In the genomic region with DNA sequence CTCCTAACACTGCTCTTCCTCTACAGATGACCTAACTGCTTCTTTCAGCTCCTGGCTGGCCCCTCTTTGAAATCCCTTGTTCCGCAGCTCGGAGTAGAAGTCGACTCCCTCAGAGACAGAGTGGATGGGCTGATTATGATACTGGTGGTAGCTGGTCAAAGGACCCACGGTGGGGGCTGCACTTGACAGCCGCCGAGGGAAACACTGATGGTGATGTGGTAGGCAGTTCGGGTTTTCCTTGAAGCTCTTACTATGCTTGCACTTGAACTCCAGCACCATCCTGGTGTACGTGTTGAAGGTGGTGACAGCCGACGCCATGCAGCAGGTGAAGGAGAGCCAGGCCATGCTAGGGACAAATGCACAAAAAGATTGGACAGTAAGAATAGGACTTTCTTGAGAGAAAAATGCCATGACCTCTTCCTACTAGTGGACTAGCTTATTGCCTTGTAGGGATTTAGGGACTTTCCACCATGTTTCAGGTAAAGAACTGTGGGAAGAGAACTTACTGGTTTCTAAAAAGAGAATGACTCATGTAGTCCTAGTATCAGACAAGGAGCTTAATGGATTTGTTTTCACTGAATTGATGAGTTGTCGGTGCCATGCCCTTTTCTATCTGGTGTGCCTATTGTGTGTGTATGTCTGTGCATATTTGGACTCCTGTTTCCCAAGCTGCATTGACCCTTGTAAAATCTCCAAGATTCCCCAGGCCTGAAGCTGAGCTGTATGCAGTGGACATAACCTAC, we compare ENCODE assay signal across 25 cellular contexts. TPM values are rescaled to one million over a fixed set of nuclear protein-coding genes. Genes with fewer than 3 reads are reported as not detected.
A peak's percentile ranks its signal among the peaks of the same experiment; 100 is the strongest.
DNase-seq lines count a peak whose midpoint lies in the region; ATAC-seq, FAIRE-seq and TF ChIP-seq lines count a peak whose summit lies in the region.
"Had no signal": no experiment of that assay in that cellular context is flagged by ENCODE, and none has a peak within 500 bp of the region (broad histone marks: within the 10 kb centered on the region; RNA-seq: fewer than 3 reads in every experiment).

No MANE protein-coding gene starts in this region.

- H3K4me2 ChIP-seq in mammary epithelial cell (ENCODE audit: insufficient read depth, low read depth, low read length) (no peak overlapping the region), keratinocyte (ENCODE audit: control insufficient read depth, extremely low read depth, insufficient read depth, low read depth, low read length) (no peak overlapping the region)

- TF ChIP-seq CTCF in mammary epithelial cell (conservative IDR thresholded peaks at IDR 0.05 in 1 of 2, IDR thresholded peaks at IDR 0.05 in 1 of 2; ENCODE audit: extremely low read depth in 1 of 2, insufficient read depth in 1 of 2, low read depth in 1 of 2, low read length in 2 of 2) (no peak), MCF 10A (IDR thresholded peaks at IDR 0.05; ENCODE audit: unreplicated experiment) (no peak), epithelial cell of esophagus (IDR thresholded peaks at IDR 0.05; ENCODE audit: insufficient read depth, low read depth, low read length, missing control alignments) (no peak), keratinocyte (optimal IDR thresholded peaks at IDR 0.05 in 1 of 3, IDR thresholded peaks at IDR 0.05 in 1 of 3, conservative IDR thresholded peaks at IDR 0.05 in 1 of 3; ENCODE audit: extremely low read depth in 1 of 3, insufficient read depth in 2 of 3, low read length in 3 of 3) (no peak), gastrocnemius medialis (IDR thresholded peaks at IDR 0.05 in 4 of 5, conservative IDR thresholded peaks at IDR 0.05 in 1 of 5) (no peak)

- H2AFZ ChIP-seq in mammary epithelial cell (ENCODE audit: low read depth, low read length) (no peak overlapping the region), keratinocyte (ENCODE audit: control insufficient read depth, low read length) (no peak overlapping the region)

- H3K4me1 ChIP-seq in mammary epithelial cell (ENCODE audit: insufficient read depth, low read length) (no peaks in the 10 kb centered on the region), keratinocyte (ENCODE audit: control insufficient read depth, extremely low read depth, insufficient read depth, low read length) (peaks cover 8% of the 10 kb centered on the region), gastrocnemius medialis (no peaks in the 10 kb centered on the region)

- H3K9me3 ChIP-seq in mammary epithelial cell (replicated peaks; ENCODE audit: insufficient read depth, low read length) (no peaks in the 10 kb centered on the region), keratinocyte (ENCODE audit: control insufficient read depth, low read depth, low read length) (no peaks in the 10 kb centered on the region), gastrocnemius medialis (no peaks in the 10 kb centered on the region)
- H3K9me3 ChIP-seq: MG63, SJCRH30 had no signal

- H3K4me3 ChIP-seq in mammary epithelial cell (replicated peaks in 1 of 3; ENCODE audit: insufficient read depth in 1 of 3, low read depth in 2 of 3, low read length in 3 of 3) (no peak overlapping the region), epithelial cell of esophagus (ENCODE audit: low read length) (no peak overlapping the region), keratinocyte (ENCODE audit: control insufficient read depth in 2 of 3, extremely low read depth in 1 of 3, insufficient read depth in 2 of 3, low read depth in 1 of 3, low read length in 3 of 3) (no peak overlapping the region), gastrocnemius medialis (no peak overlapping the region)
- H3K4me3 ChIP-seq: MG63, SJCRH30 had no signal

- H3K9me3 Mint-ChIP-seq in MCF 10A (ENCODE audit: unreplicated experiment), result no peaks in the 10 kb centered on the region

- CTCF ChIA-PET in mammary epithelial cell (lab: Charles Lee; ENCODE audit: low non-redundant PET) (no interaction called here), MCF 10A (lab: Yijun Ruan, JAX) (interaction anchor here (0.8 to 2.1 kb wide), 7 partner anchors 8 to 149 kb away, joined by 3 to 10 read pairs (median 4); no protein-coding TSS in a partner anchor)

- peaks cover 7% of the 10 kb centered on the region for H3K4me1 Mint-ChIP-seq in MCF 10A (ENCODE audit: insufficient read depth, unreplicated experiment)
- H3K4me1 Mint-ChIP-seq: CD8-positive, alpha-beta memory T cell had no signal

- H3K27ac Mint-ChIP-seq in MCF 10A (ENCODE audit: low read depth, unreplicated experiment), result no peak overlapping the region
- H3K27ac Mint-ChIP-seq: CD8-positive, alpha-beta memory T cell had no signal

- DNase-seq in mammary epithelial cell (peak; percentile 80), MCF 10A (ENCODE audit: unreplicated experiment) (no peak), epithelial cell of esophagus (ENCODE audit: low read depth) (peak; percentile 78), keratinocyte (ENCODE audit: low read depth, low spot score) (no peak), gastrocnemius medialis (no peak), COLO668 (lab: John Stamatoyannopoulos, UW; ENCODE audit: unreplicated experiment) (no peak)
- DNase-seq: AML-193; C1 segment of cervical spinal cord; CD8-positive, alpha-beta memory T cell; Karpas-422; MG63; NCI-H1417; NCI-H1694 treated with DMSO at 0.1 percent for 48 hours; NCI-H2081 treated with DMSO at 0.1 percent for 48 hours; NCI-H2171 treated with DMSO at 0.1 percent for 48 hours; NCI-H446; NCI-H526; OCI-M1 had no signal

- no peaks in the 10 kb centered on the region for H3K36me3 ChIP-seq in mammary epithelial cell (ENCODE audit: insufficient read depth, low read length)
- H3K36me3 ChIP-seq in keratinocyte (ENCODE audit: control insufficient read depth in 2 of 2, extremely low read depth in 1 of 2, insufficient read depth in 2 of 2, low read length in 2 of 2), result no peaks in the 10 kb centered on the region
- peaks cover 0 to 12% of the 10 kb centered on the region in 2 donors for H3K36me3 ChIP-seq in gastrocnemius medialis
- H3K36me3 ChIP-seq: MG63 had no signal

- no peak overlapping the region for H3K9ac ChIP-seq in mammary epithelial cell (ENCODE audit: insufficient read depth, low read length)
- H3K9ac ChIP-seq in keratinocyte (ENCODE audit: control insufficient read depth, extremely low read depth, insufficient read depth, low read length), result no peak overlapping the region

- H3K79me2 ChIP-seq in mammary epithelial cell (ENCODE audit: insufficient read depth, low read length) (no peaks in the 10 kb centered on the region), keratinocyte (ENCODE audit: control insufficient read depth, insufficient read depth, low read length) (no peaks in the 10 kb centered on the region)

- peak; percentile 23 for FAIRE-seq in keratinocyte (lab: Jason Lieb, UNC)
- FAIRE-seq: G401.6, GM19239, RCC 7860 had no signal

- H4K20me1 ChIP-seq in mammary epithelial cell (ENCODE audit: insufficient read depth, low read length) (no peaks in the 10 kb centered on the region), keratinocyte (ENCODE audit: control insufficient read depth, extremely low read depth, insufficient read depth, low read length) (no peaks in the 10 kb centered on the region)

- no TSS peak for BruUV-seq in mammary epithelial cell (replicated peaks; lab: Mats Ljungman, UMichigan)
- no TSS peak for BruUV-seq in MCF 10A (replicated peaks; lab: Mats Ljungman, UMichigan)

- no peak for TF ChIP-seq POLR2A in gastrocnemius medialis (IDR thresholded peaks at IDR 0.05)

- intact Hi-C loops in mammary epithelial cell (cut with micrococcal nuclease) (no loop called here), MCF 10A (cut with micrococcal nuclease) (no loop called here), gastrocnemius medialis (cut with DNase I; ENCODE audit: low total_unique reads) (no loop called here)

- 98% methylated on average over 11 of the region's 11 CpGs for WGBS in mammary epithelial cell (ENCODE audit: low coverage, missing lambda C conversion rate)

- in situ Hi-C loops in mammary epithelial cell (cut with MboI; ENCODE audit: low sequenced_read_pairs in 2 of 2), result no loop called here
- in situ Hi-C loops in gastrocnemius medialis (cut with MboI; ENCODE audit: low sequenced_read_pairs in 4 of 4), result loop anchor here in 2 of 4 donors (25.0 kb wide), 2 partner anchors 127 to 173 kb away; no protein-coding TSS in a partner anchor

- H3K27ac ChIP-seq in mammary epithelial cell (ENCODE audit: insufficient read depth, low read depth, low read length) (no peak overlapping the region), keratinocyte (ENCODE audit: control insufficient read depth, insufficient read depth, low read length) (peak overlapping the region; percentile 9), gastrocnemius medialis (no peak overlapping the region)
- H3K27ac ChIP-seq: SJCRH30 had no signal

- dilution Hi-C loops in mammary epithelial cell (cut with HindIII; ENCODE audit: low sequenced_read_pairs), result no loop called here
- dilution Hi-C loops in keratinocyte (cut with MboI; ENCODE audit: extremely low pct_ligation_motif_present, low sequenced_read_pairs), result no loop called here

- POLR2A ChIA-PET in MCF 10A (lab: Yijun Ruan, JAX), result interaction anchor here (1.4 to 2.1 kb wide), 2 partner anchors 83 to 127 kb away, joined by 4 to 6 read pairs; no protein-coding TSS in a partner anchor

- H3K4me3 Mint-ChIP-seq in MCF 10A (ENCODE audit: unreplicated experiment), result no peak overlapping the region
- H3K4me3 Mint-ChIP-seq: CD8-positive, alpha-beta memory T cell had no signal

- peaks cover 20% of the 10 kb centered on the region for H3K36me3 Mint-ChIP-seq in MCF 10A (ENCODE audit: insufficient read depth, unreplicated experiment)

- no peaks in the 10 kb centered on the region for H3K27me3 ChIP-seq in mammary epithelial cell (ENCODE audit: insufficient read depth, low read length)
- no peaks in the 10 kb centered on the region for H3K27me3 ChIP-seq in keratinocyte (ENCODE audit: control insufficient read depth, extremely low read depth, insufficient read depth, low read length)
- no peaks in the 10 kb centered on the region for H3K27me3 ChIP-seq in gastrocnemius medialis
- H3K27me3 ChIP-seq: MG63, SJCRH30 had no signal

- H3K27me3 Mint-ChIP-seq in MCF 10A (ENCODE audit: insufficient read depth, unreplicated experiment), result no peaks in the 10 kb centered on the region
- H3K27me3 Mint-ChIP-seq: CD8-positive, alpha-beta memory T cell had no signal

- ATAC-seq in GM21381 (IDR thresholded peaks at IDR 0.05; ENCODE audit: unreplicated experiment) (no peak), gastrocnemius medialis (no peak), HG02610 (IDR thresholded peaks at IDR 0.05; ENCODE audit: unreplicated experiment) (no peak)

- no peaks in the 10 kb centered on the region for H3K9me1 ChIP-seq in keratinocyte (ENCODE audit: control insufficient read depth, extremely low read depth, insufficient read depth, low read length)

RNA-seq across cellular contexts. Expression of a gene that starts 18.4 kb away (rescaled TPM):
- total RNA-seq in mammary epithelial cell (not detected), MCF 10A (2022) (not detected in 2 replicates), gastrocnemius medialis (not detected)
- polyA plus RNA-seq in mammary epithelial cell (0.06 TPM), keratinocyte (0.05 TPM in 1 of 3 replicates, not detected in the others)
- polyA minus RNA-seq in mammary epithelial cell (not detected), keratinocyte (0.46 TPM in 1 of 3 replicates, not detected in the others)
- not detected for polyA plus RNA-seq in keratinocyte (2011; ENCODE audit: low read depth)
- not detected in 2 replicates for polyA plus RNA-seq in keratinocyte (2011; cell fraction: cytosol; rRNA removed)
- polyA plus RNA-seq in keratinocyte (2011; cell fraction: nucleus; rRNA removed), result not detected in 2 replicates
- 0.14 and 0.16 TPM in 2 replicates for polyA plus RNA-seq in keratinocyte (2012; ENCODE audit: low replicate concordance)
- not detected for polyA minus RNA-seq in keratinocyte (2011; cell fraction: cytosol; rRNA and poly(A)+ RNA removed)
- not detected in 2 replicates for polyA minus RNA-seq in keratinocyte (2011; cell fraction: nucleus; rRNA and poly(A)+ RNA removed)
- total RNA-seq: CD8-positive, alpha-beta memory T cell; Daoy had no signal
- polyA plus RNA-seq: CD8-positive, alpha-beta memory T cell had no signal

RNA-seq across cellular contexts. Expression of a gene that starts 40.9 kb away (rescaled TPM):
- total RNA-seq in mammary epithelial cell (1 to 10 TPM; 8.3 to 9.5 TPM), MCF 10A (2022) (5.4 and 5.7 TPM in 2 replicates), gastrocnemius medialis (1 to 10 TPM; 1.8 to 3.5 (median 2.5) TPM)
- polyA plus RNA-seq in mammary epithelial cell (5.1 TPM), keratinocyte (3.4 to 5.1 TPM (median 4.5 TPM) in 3 replicates)
- polyA minus RNA-seq in mammary epithelial cell (17.0 TPM), keratinocyte (3.0 to 13.5 TPM (median 13.4 TPM) in 3 replicates)
- 1.5 TPM for polyA plus RNA-seq in keratinocyte (2011; ENCODE audit: low read depth)
- 1.2 and 1.9 TPM in 2 replicates for polyA plus RNA-seq in keratinocyte (2011; cell fraction: cytosol; rRNA removed)
- 6.5 and 8.5 TPM in 2 replicates for polyA plus RNA-seq in keratinocyte (2011; cell fraction: nucleus; rRNA removed)
- 2.6 and 3.7 TPM in 2 replicates for polyA plus RNA-seq in keratinocyte (2012; ENCODE audit: low replicate concordance)
- 3.5 TPM for polyA minus RNA-seq in keratinocyte (2011; cell fraction: cytosol; rRNA and poly(A)+ RNA removed)
- 10.1 and 12.3 TPM in 2 replicates for polyA minus RNA-seq in keratinocyte (2011; cell fraction: nucleus; rRNA and poly(A)+ RNA removed)

Comparison
In these comparisons a context has a peak if more than half of its experiments do, and no peak if none do; other contexts are left out.
1. DNase-seq: peak in mammary epithelial cell (single experiment) and epithelial cell of esophagus (single experiment); none in MCF 10A (single experiment), keratinocyte (single experiment), gastrocnemius medialis (0 of 2) and COLO668 (single experiment).